Comparison of ENCODE assay signal across 17 cellular contexts in the genomic region with DNA sequence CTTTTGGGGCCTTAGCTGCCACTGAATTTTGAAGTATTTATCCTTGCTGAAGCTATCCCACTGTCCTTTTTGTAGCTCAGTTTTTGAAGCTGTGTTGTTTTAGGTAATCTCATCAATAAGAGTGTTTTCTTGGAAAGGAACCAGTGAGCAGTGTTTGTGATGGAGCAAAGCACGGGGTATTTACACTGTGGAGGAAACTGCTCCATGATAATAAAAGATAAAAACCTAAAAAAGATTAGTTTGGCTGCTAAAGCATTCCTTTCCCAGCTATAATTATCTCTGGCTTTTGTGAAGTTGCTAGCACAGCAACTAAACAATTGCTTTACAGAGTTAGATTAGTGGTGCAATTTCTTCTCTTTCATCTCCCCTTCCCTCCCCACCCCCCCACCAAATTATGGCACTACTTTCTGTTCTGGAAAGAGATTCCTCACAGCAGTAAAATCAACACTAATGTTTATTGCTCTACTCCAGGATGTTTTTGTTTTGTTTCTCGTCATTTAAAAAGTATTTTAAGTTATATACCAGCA. TPM values are rescaled to one million over a fixed set of nuclear protein-coding genes. Genes with fewer than 3 reads are reported as not detected.
A peak's percentile ranks its signal among the peaks of the same experiment; 100 is the strongest.
DNase-seq lines count a peak whose midpoint lies in the region; ATAC-seq, FAIRE-seq and TF ChIP-seq lines count a peak whose summit lies in the region.
"Had no signal": no experiment of that assay in that cellular context is flagged by ENCODE, and none has a peak within 500 bp of the region (broad histone marks: within the 10 kb centered on the region; RNA-seq: fewer than 3 reads in every experiment).

No MANE protein-coding gene starts in this region.

- WGBS in GM12878 (ENCODE audit: insufficient coverage, insufficient replicate concordance, low lambda C conversion rate, missing lambda C conversion rate): 100% methylated on average over 2 of the region's 2 CpGs

- RAD21 ChIA-PET in GM12878 (lab: Charles Lee; ENCODE audit: unreplicated experiment): interaction anchor here (1.3 kb wide), 1 partner anchor 24 kb away, joined by 3 read pairs; no protein-coding TSS in a partner anchor

- H3K4me1 ChIP-seq in GM12878 (ENCODE audit: control insufficient read depth, insufficient read depth, low read length): no peaks in the 10 kb centered on the region
- H3K4me1 ChIP-seq: Caco-2 had no signal

- no peak for FAIRE-seq in GM12878 (lab: Jason Lieb, UNC)
- FAIRE-seq: G401.6, GM18507, H54 had no signal

- no peak for ATAC-seq in GM12878
- peak; percentile 26 for ATAC-seq in left lobe of liver
- ATAC-seq: CD8-positive, alpha-beta T cell had no signal

- intact Hi-C loops in GM12878 (cut with micrococcal nuclease; ENCODE audit: unreplicated experiment): no loop called here

- H3K4me3 ChIP-seq in SK-N-MC (no peak overlapping the region), GM12878 (no peak overlapping the region)
- H3K4me3 ChIP-seq: HAP-1 had no signal

- peaks cover 97% of the 10 kb centered on the region for H3K36me3 ChIP-seq in SK-N-MC (ENCODE audit: insufficient read depth, low read length)
- peaks cover 10 to 42% of the 10 kb centered on the region in 2 experiments for H3K36me3 ChIP-seq in GM12878 (ENCODE audit: control insufficient read depth in 2 of 2, insufficient read depth in 2 of 2, low read length in 1 of 2)

- TF ChIP-seq EP300 in GM12878 (IDR thresholded peaks at IDR 0.05; ENCODE audit: borderline replicate concordance in 1 of 2, control insufficient read depth in 1 of 2, low read depth in 2 of 2, low read length in 2 of 2): no peak

- BruUV-seq in GM12878 (replicated peaks; lab: Mats Ljungman, UMichigan): no TSS peak

- no peaks in the 10 kb centered on the region; the same call in 1 of the 2 replicates for H3K79me2 ChIP-seq in GM12878 (ENCODE audit: control insufficient read depth, insufficient read depth, low read length)

- POLR2A ChIA-PET in GM12878 (lab: Charles Lee): interaction anchor here (0.6 to 0.7 kb wide), 2 partner anchors 91 to 594 kb away, joined by 3 to 4 read pairs; no protein-coding TSS in a partner anchor

- CTCF ChIA-PET in GM12878 (lab: Yijun Ruan, JAX): interaction anchor here (0.7 to 1.6 kb wide), 6 partner anchors 24 to 170 kb away, joined by 3 to 8 read pairs (median 4); no protein-coding TSS in a partner anchor

- no peak overlapping the region for H3K4me2 ChIP-seq in GM12878 (ENCODE audit: control insufficient read depth, insufficient read depth)

- no peak for TF ChIP-seq RAD21 in GM12878 (IDR thresholded peaks at IDR 0.05; ENCODE audit: insufficient read depth, low read depth, low read length)

- SMC1A ChIA-PET in GM12878 (lab: Charles Lee; ENCODE audit: uncharacterized antibody, unreplicated experiment): interaction anchor here (0.6 to 2.2 kb wide), 7 partner anchors 9 to 190 kb away, joined by 3 to 6 read pairs (median 3); no protein-coding TSS in a partner anchor

- H3K9ac ChIP-seq in SK-N-MC (ENCODE audit: insufficient read length) (no peak overlapping the region), GM12878 (ENCODE audit: control insufficient read depth, insufficient read depth, low read length) (no peak overlapping the region)

- H3K9me3 ChIP-seq in SK-N-MC (ENCODE audit: low read depth, low read length) (no peaks in the 10 kb centered on the region), GM12878 (replicated peaks; ENCODE audit: control insufficient read depth, insufficient read depth, low read length) (no peaks in the 10 kb centered on the region)
- H3K9me3 ChIP-seq: Caco-2, HAP-1 had no signal

- no peak for DNase-seq in SK-N-MC (ENCODE audit: low read depth, low spot score)
- no peak for DNase-seq in GM12878 (ENCODE audit: low read depth, low spot score)
- no peak for DNase-seq in left lobe of liver (ENCODE audit: low spot score)
- no peak for DNase-seq in HCEC 1CT
- no peak for DNase-seq in CD1c-positive myeloid dendritic cell (ENCODE audit: extremely low spot score)
- DNase-seq in activated naive CD4-positive, alpha-beta T cell treated with Interleukin-2 at 50 U/mL for 16 hours: no peak
- DNase-seq: C1 segment of cervical spinal cord; Caco-2; CD4-positive, CD25-positive, alpha-beta regulatory T cell; CD8-positive, alpha-beta T cell; DMS153; DND-41; GOT3 had no signal

- H4K20me1 ChIP-seq in GM12878 (ENCODE audit: control insufficient read depth, insufficient read depth): no peaks in the 10 kb centered on the region

- H3K27me3 ChIP-seq in GM12878 (replicated peaks in 1 of 2; ENCODE audit: control insufficient read depth in 2 of 2, insufficient read depth in 2 of 2, low read length in 1 of 2): no peaks in the 10 kb centered on the region

- in situ Hi-C loops in GM12878 (cut with MboI): no loop called here

- TF ChIP-seq CTCF in GM12878 (IDR thresholded peaks at IDR 0.05 in 2 of 3, conservative IDR thresholded peaks at IDR 0.05 in 1 of 3; ENCODE audit: control insufficient read depth in 2 of 3, extremely low read depth in 1 of 3, insufficient read depth in 1 of 3, low read depth in 3 of 3, low read length in 3 of 3): no peak

- H3K27ac ChIP-seq in SK-N-MC (peak overlapping the region; percentile 48; the same call in 1 of the 2 replicates), GM12878 (ENCODE audit: control insufficient read depth, insufficient read depth) (no peak overlapping the region)

- no peak overlapping the region for H2AFZ ChIP-seq in GM12878 (ENCODE audit: control insufficient read depth, low read depth, low read length)

- TF ChIP-seq POLR2A in GM12878 (IDR thresholded peaks at IDR 0.05; ENCODE audit: low read depth, low read length): no peak

TF ChIP-seq in GM12878, 131 proteins besides CTCF, POLR2A, EP300 and RAD21:
- TF ChIP-seq SUZ12 (IDR thresholded peaks at IDR 0.05; ENCODE audit: unreplicated experiment): no peak
- no peak for TF ChIP-seq FOXK2 (IDR thresholded peaks at IDR 0.05)
- no peak for TF ChIP-seq ETV6 (conservative IDR thresholded peaks at IDR 0.05 in 1 of 2, IDR thresholded peaks at IDR 0.05 in 1 of 2; ENCODE audit: borderline replicate concordance in 1 of 2, low read depth in 1 of 2)
- 0 out of 2 replicates have a peak, but pooled peaks have one; percentile 6 for TF ChIP-seq POLR2AphosphoS5 (IDR thresholded peaks at IDR 0.05; ENCODE audit: low read length)
- no peak for TF ChIP-seq SP1 (IDR thresholded peaks at IDR 0.05; ENCODE audit: low read depth, low read length)

RNA-seq across cellular contexts. Expression of gene SRRM1, which starts 21.5 kb away (rescaled TPM):
- total RNA-seq in GM12878 (2013; cell fraction: nucleolus; rRNA removed): 304 and 320 TPM in 2 replicates
- 36.8 and 43.1 TPM in 2 replicates for total RNA-seq in GM12878 (2014; rRNA removed)
- total RNA-seq in GM12878 (2014; rRNA removed; fragmentation: Illumina TruSeq; extraction: Trizol): 52.3 and 57.3 TPM in 2 replicates
- 167 and 176 TPM in 2 replicates for total RNA-seq in GM12878 (2021)
- polyA plus RNA-seq in GM12878 (2011; ENCODE audit: low read depth): 37.8 TPM
- polyA plus RNA-seq in GM12878 (2011; rRNA removed): 41.2 and 72.0 TPM in 2 replicates
- polyA plus RNA-seq in GM12878 (2011; cell fraction: cytosol; rRNA removed): 40.1 and 60.8 TPM in 2 replicates
- 113 and 154 TPM in 2 replicates for polyA plus RNA-seq in GM12878 (2011; cell fraction: nucleus; rRNA removed)
- polyA plus RNA-seq in GM12878 (2012): 62.9 and 69.5 TPM in 2 replicates
- polyA plus RNA-seq in GM12878 (2014; fragmentation: Illumina TruSeq; extraction: Trizol): 112 and 117 TPM in 2 replicates
- 100 to 1,000 TPM; 139 to 269 TPM for polyA plus RNA-seq in GM12878 (2014; fragmentation: Nextera tagmentation; extraction: Ambion mirVana)
- 80.4 and 80.9 TPM in 2 replicates for polyA plus RNA-seq in GM12878 (2014; rRNA removed)
- 100 to 1,000 TPM; 250 to 285 TPM for polyA plus RNA-seq in GM12878 (2016; fragmentation: Nextera tagmentation; extraction: Ambion mirVana)
- polyA minus RNA-seq in GM12878 (2011; rRNA and poly(A)+ RNA removed): 70.9 and 75.6 TPM in 2 replicates
- 39.6 and 45.1 TPM in 2 replicates for polyA minus RNA-seq in GM12878 (2011; cell fraction: cytosol; rRNA and poly(A)+ RNA removed)
- 99.5 and 164 TPM in 2 replicates for polyA minus RNA-seq in GM12878 (2011; cell fraction: nucleus; rRNA and poly(A)+ RNA removed)
- total RNA-seq in left lobe of liver: 43.7 TPM
